11 cellular contexts compared by ENCODE assay signal in genomic region chr7:98569606-98570337, GRCh38. TPM values are rescaled to one million over a fixed set of nuclear protein-coding genes. Genes with fewer than 3 reads are reported as not detected.
DNase-seq lines count a peak whose midpoint lies in the region; ATAC-seq and TF ChIP-seq lines count a peak whose summit lies in the region.
"Had no signal": no experiment of that assay in that cellular context is flagged by ENCODE, and none has a peak within 500 bp of the region (broad histone marks: within the 10 kb centered on the region; RNA-seq: fewer than 3 reads in every experiment).

No MANE protein-coding gene starts in this region.

- H3K27me3 ChIP-seq in right atrium auricular region (no peaks in the 10 kb centered on the region), spleen (replicated peaks in 1 of 7) (peaks cover 0 to 25% (median 0%) of the 10 kb centered on the region in 7 donors), upper lobe of left lung (no peaks in the 10 kb centered on the region)

- H3K36me3 Mint-ChIP-seq in stimulated activated memory B cell treated with anti-CD40 and anti-IgM and Interleukin-4, amounts not matched to agents 10 μg/mL and 1 μg/mL and 100 μg/mL, for 72 hours: no peaks in the 10 kb centered on the region
- no peaks in the 10 kb centered on the region for H3K36me3 Mint-ChIP-seq in activated T-cell treated with anti-CD3 and anti-CD28 coated beads, Interleukin-2, amount 50 U/mL, for 24 hours (ENCODE audit: low read depth)

- H3K27ac ChIP-seq in right atrium auricular region (peak overlapping the region; percentile 25 to 35), spleen (peak overlapping the region in 7 of 8 donors; percentile 38 to 78 (median 63)), upper lobe of left lung (no peak overlapping the region)

- H3K27me3 Mint-ChIP-seq in stimulated activated memory B cell treated with anti-CD40 and anti-IgM and Interleukin-4, amounts not matched to agents 10 μg/mL and 1 μg/mL and 100 μg/mL, for 72 hours: no peaks in the 10 kb centered on the region
- H3K27me3 Mint-ChIP-seq in activated T-cell treated with anti-CD3 and anti-CD28 coated beads, Interleukin-2, amount 50 U/mL, for 24 hours: peaks cover 3% of the 10 kb centered on the region

- no peaks in the 10 kb centered on the region for H3K4me1 Mint-ChIP-seq in stimulated activated memory B cell treated with anti-CD40 and anti-IgM and Interleukin-4, amounts not matched to agents 10 μg/mL and 1 μg/mL and 100 μg/mL, for 72 hours
- no peaks in the 10 kb centered on the region for H3K4me1 Mint-ChIP-seq in activated T-cell treated with anti-CD3 and anti-CD28 coated beads, Interleukin-2, amount 50 U/mL, for 24 hours (ENCODE audit: low read depth)
- H3K4me1 Mint-ChIP-seq: central memory CD8-positive, alpha-beta T cell had no signal

- intact Hi-C loops in spleen (cut with DNase I; ENCODE audit: low total_unique reads): no loop called here

- TF ChIP-seq EP300 in upper lobe of left lung (IDR thresholded peaks at IDR 0.05): no peak

- H3K4me1 ChIP-seq in right atrium auricular region (no peaks in the 10 kb centered on the region), spleen (no peaks in the 10 kb centered on the region), upper lobe of left lung (no peaks in the 10 kb centered on the region)

- TF ChIP-seq CTCF in right atrium auricular region (IDR thresholded peaks at IDR 0.05): no peak
- TF ChIP-seq CTCF in spleen (IDR thresholded peaks at IDR 0.05 in 8 of 11, conservative IDR thresholded peaks at IDR 0.05 in 3 of 11): no peak
- no peak for TF ChIP-seq CTCF in upper lobe of left lung (IDR thresholded peaks at IDR 0.05)

- H3K9me3 ChIP-seq in right atrium auricular region: peaks cover 0 to 2% of the 10 kb centered on the region in 2 donors
- H3K9me3 ChIP-seq in spleen: peaks cover 0 to 10% (median 2%) of the 10 kb centered on the region in 8 donors
- no peaks in the 10 kb centered on the region for H3K9me3 ChIP-seq in upper lobe of left lung

- DNase-seq in NCI-H1092 treated with DMSO at 0.1 percent for 48 hours (lab: John Stamatoyannopoulos, UW): peak; percentile 81
- DNase-seq in anterior cingulate cortex (lab: John Stamatoyannopoulos, UW): peak in 56 of 58 donors; percentile 10 to 92 (median 74)
- DNase-seq in right atrium auricular region (ENCODE audit: low spot score): no peak
- DNase-seq in spleen: peak; percentile 74
- no peak for DNase-seq in activated T-cell treated with anti-CD3 and anti-CD28 coated beads, Interleukin-2, amount 50 U/mL, for 24 hours
- no peak for DNase-seq in upper lobe of left lung
- DNase-seq: activated T-cell treated with anti-CD3 and anti-CD28 coated beads, Interleukin-2, amount 50 U/mL, for 4 hours; mesenchymal stem cell had no signal

- H3K36me3 ChIP-seq in right atrium auricular region (no peaks in the 10 kb centered on the region), spleen (no peaks in the 10 kb centered on the region), upper lobe of left lung (no peaks in the 10 kb centered on the region)

- TF ChIP-seq POLR2A in spleen (IDR thresholded peaks at IDR 0.05) (no peak), upper lobe of left lung (IDR thresholded peaks at IDR 0.05) (no peak)

- WGBS in spleen, 5 donors: 68 to 75% (median 69%) methylated on average over 24 of the region's 24 CpGs
- 59 to 61% methylated on average over 23 to 24 of the region's 24 CpGs for WGBS in upper lobe of left lung, 2 donors

- ATAC-seq in stimulated activated memory B cell treated with anti-CD40 and anti-IgM and Interleukin-4, amounts not matched to agents 10 μg/mL and 1 μg/mL and 100 μg/mL, for 72 hours: no peak
- no peak for ATAC-seq in upper lobe of left lung (ENCODE audit: low FRiP score in 2 of 2)
- ATAC-seq: activated T-cell treated with anti-CD3 and anti-CD28 coated beads, Interleukin-2, amount 50 U/mL, for 4 hours had no signal

- H3K4me3 Mint-ChIP-seq in stimulated activated memory B cell treated with anti-CD40 and anti-IgM and Interleukin-4, amounts not matched to agents 10 μg/mL and 1 μg/mL and 100 μg/mL, for 72 hours: no peak overlapping the region
- no peak overlapping the region for H3K4me3 Mint-ChIP-seq in activated T-cell treated with anti-CD3 and anti-CD28 coated beads, Interleukin-2, amount 50 U/mL, for 24 hours
- H3K4me3 Mint-ChIP-seq: activated T-cell treated with anti-CD3 and anti-CD28 coated beads, Interleukin-2, amount 50 U/mL, for 4 hours; central memory CD8-positive, alpha-beta T cell had no signal

- H3K27ac Mint-ChIP-seq in stimulated activated memory B cell treated with anti-CD40 and anti-IgM and Interleukin-4, amounts not matched to agents 10 μg/mL and 1 μg/mL and 100 μg/mL, for 72 hours: no peak overlapping the region
- H3K27ac Mint-ChIP-seq in activated T-cell treated with anti-CD3 and anti-CD28 coated beads, Interleukin-2, amount 50 U/mL, for 24 hours: no peak overlapping the region

- H3K4me3 ChIP-seq in right atrium auricular region: no peak overlapping the region
- H3K4me3 ChIP-seq in spleen: no peak overlapping the region
- no peak overlapping the region for H3K4me3 ChIP-seq in upper lobe of left lung
- H3K4me3 ChIP-seq: smooth muscle cell had no signal

- H3K9me3 Mint-ChIP-seq in stimulated activated memory B cell treated with anti-CD40 and anti-IgM and Interleukin-4, amounts not matched to agents 10 μg/mL and 1 μg/mL and 100 μg/mL, for 72 hours: no peaks in the 10 kb centered on the region
- peaks cover 1% of the 10 kb centered on the region for H3K9me3 Mint-ChIP-seq in activated T-cell treated with anti-CD3 and anti-CD28 coated beads, Interleukin-2, amount 50 U/mL, for 24 hours
- H3K9me3 Mint-ChIP-seq: central memory CD8-positive, alpha-beta T cell had no signal

RNA-seq across cellular contexts. Expression of gene NPTX2, which starts 47.3 kb away (rescaled TPM):
- total RNA-seq in right atrium auricular region (1 to 10 TPM; 3.8 to 6.7 TPM), spleen (10 to 100 TPM in 5 of 7 donors, 1 to 10 TPM in 2; 3.6 to 64.6 (median 25.6) TPM), upper lobe of left lung (1 to 10 TPM in 2 of 6 donors, under 1 TPM in 2, not detected in 2; 0.30 to 1.3 (median 0.95) TPM)
- polyA plus RNA-seq in spleen: 1 to 10 TPM; 2.2 to 6.0 (median 2.9) TPM

Comparison
In these comparisons a context has a peak if more than half of its experiments do, and no peak if none do; other contexts are left out.
1. DNase-seq: peak in NCI-H1092 treated with DMSO at 0.1 percent for 48 hours (single experiment), anterior cingulate cortex (56 of 58) and spleen (single experiment); none in right atrium auricular region (single experiment), activated T-cell treated with anti-CD3 and anti-CD28 coated beads, Interleukin-2, amount 50 U/mL, for 24 hours (single experiment) and upper lobe of left lung (0 of 2).
2. H3K27ac ChIP-seq: peak in right atrium auricular region (2 of 2) and spleen (7 of 8); none in upper lobe of left lung (0 of 4).